26 cellular contexts compared by ENCODE assay signal in genomic region chr6:3538536-3538935, GRCh38.
"Had no signal": no experiment of that assay in that cellular context is flagged by ENCODE, and none has a peak within 500 bp of the region (broad histone marks: within the 10 kb centered on the region; RNA-seq: fewer than 3 reads in every experiment).

No MANE protein-coding gene starts in this region.

- ATAC-seq: activated CD8-positive, alpha-beta memory T cell treated with anti-CD3 and anti-CD28 coated beads, Interleukin-2, amount 10 ng/mL, durations not matched to agents 7 days and 5 days; activated naive CD8-positive, alpha-beta T cell treated with anti-CD3 and anti-CD28 coated beads, Interleukin-2, amount 50 U/mL, for 24 hours; heart left ventricle; left lung; lower lobe of right lung; right lobe of liver; T-helper 17 cell had no signal

- H3K9me3 ChIP-seq: breast epithelium, heart left ventricle, left lung, lower lobe of right lung, right lobe of liver, tibial nerve had no signal

- H3K9me3 Mint-ChIP-seq: activated CD4-positive, alpha-beta memory T cell treated with anti-CD3 and anti-CD28 coated beads, Interleukin-2, amount 10 ng/mL, durations not matched to agents 7 days and 5 days; activated CD4-positive, alpha-beta T cell treated with anti-CD3 and anti-CD28 coated beads, Interleukin-2, amount 10 ng/mL, durations not matched to agents 24 days and 14 days; activated naive CD4-positive, alpha-beta T cell treated with anti-CD3 and anti-CD28 coated beads, Interleukin-2, amount 50 U/mL, for 24 hours; activated naive CD8-positive, alpha-beta T cell treated with anti-CD3 and anti-CD28 coated beads, Interleukin-2, amount 50 U/mL, for 24 hours; activated T-helper 2 cell treated with anti-CD3 and anti-CD28 coated beads, Interferon-gamma antibody, Interleukin-2, Interleukin-4, amounts not matched to agents 10 μg/mL and 5 μg/mL and 100 μg/mL, durations not matched to agents 14 hours and 24 hours and 36 hours; immature natural killer cell had no signal

- H3K27ac Mint-ChIP-seq: activated CD4-positive, alpha-beta memory T cell treated with anti-CD3 and anti-CD28 coated beads, Interleukin-2, amount 10 ng/mL, durations not matched to agents 7 days and 5 days; activated CD4-positive, alpha-beta T cell treated with anti-CD3 and anti-CD28 coated beads, Interleukin-2, amount 10 ng/mL, durations not matched to agents 24 days and 14 days; activated CD8-positive, alpha-beta memory T cell treated with anti-CD3 and anti-CD28 coated beads, Interleukin-2, amount 10 ng/mL, durations not matched to agents 7 days and 5 days; activated naive CD4-positive, alpha-beta T cell treated with anti-CD3 and anti-CD28 coated beads, Interleukin-2, amount 50 U/mL, for 24 hours; activated naive CD8-positive, alpha-beta T cell treated with anti-CD3 and anti-CD28 coated beads, Interleukin-2, amount 50 U/mL, for 24 hours; activated T-helper 2 cell treated with anti-CD3 and anti-CD28 coated beads, Interferon-gamma antibody, Interleukin-2, Interleukin-4, amounts not matched to agents 10 μg/mL and 5 μg/mL and 100 μg/mL, durations not matched to agents 14 hours and 24 hours and 36 hours; nephron; T-helper 17 cell had no signal

- DNase-seq: activated CD4-positive, alpha-beta memory T cell treated with anti-CD3 and anti-CD28 coated beads, Interleukin-2, amount 10 ng/mL, durations not matched to agents 7 days and 5 days; activated CD4-positive, alpha-beta T cell treated with anti-CD3 and anti-CD28 coated beads, Interleukin-2, amount 10 ng/mL, durations not matched to agents 24 days and 14 days; activated CD4-positive, CD25-positive, alpha-beta regulatory T cell treated with anti-CD3 and anti-CD28 coated beads, Interleukin-2, amount 50 U/mL, for 72 hours; activated CD8-positive, alpha-beta memory T cell treated with anti-CD3 and anti-CD28 coated beads, Interleukin-2, amount 10 ng/mL, durations not matched to agents 7 days and 5 days; activated naive CD8-positive, alpha-beta T cell treated with anti-CD3 and anti-CD28 coated beads, Interleukin-2, amount 50 U/mL, for 24 hours; activated T-cell treated with anti-CD3 and anti-CD28 coated beads, Interleukin-2, amount 50 U/mL, for 48 hours; amygdala; central memory CD4-positive, alpha-beta T cell; effector CD8-positive, alpha-beta T cell; erythroblast; heart left ventricle; hypothalamus; immature natural killer cell; left lung; lower lobe of right lung; posterior cingulate gyrus; right lobe of liver; stimulated activated CD4-positive, alpha-beta T cell treated with anti-CD3 and anti-CD28 coated beads, Interleukin-2, amount 100 ng/mL, for 48 hours; stimulated activated naive CD4-positive, alpha-beta T cell treated with Interleukin-2 at 50 U/mL for 16 hours; T-helper 17 cell had no signal

- FAIRE-seq: endometrium had no signal

- H3K27ac ChIP-seq: breast epithelium, heart left ventricle, left lung, lower lobe of right lung, right lobe of liver, tibial nerve had no signal

- H3K27me3 Mint-ChIP-seq: activated naive CD4-positive, alpha-beta T cell treated with anti-CD3 and anti-CD28 coated beads, Interleukin-2, amount 50 U/mL, for 24 hours had no signal

- H3K4me1 ChIP-seq: breast epithelium, heart left ventricle, left lung, lower lobe of right lung, right lobe of liver, tibial nerve had no signal

- H3K36me3 ChIP-seq: breast epithelium, heart left ventricle, left lung, lower lobe of right lung, right lobe of liver, tibial nerve had no signal

- H3K4me1 Mint-ChIP-seq: activated CD4-positive, alpha-beta memory T cell treated with anti-CD3 and anti-CD28 coated beads, Interleukin-2, amount 10 ng/mL, durations not matched to agents 7 days and 5 days; activated CD4-positive, alpha-beta T cell treated with anti-CD3 and anti-CD28 coated beads, Interleukin-2, amount 10 ng/mL, durations not matched to agents 24 days and 14 days; activated CD8-positive, alpha-beta memory T cell treated with anti-CD3 and anti-CD28 coated beads, Interleukin-2, amount 10 ng/mL, durations not matched to agents 7 days and 5 days; activated naive CD4-positive, alpha-beta T cell treated with anti-CD3 and anti-CD28 coated beads, Interleukin-2, amount 50 U/mL, for 24 hours; activated naive CD8-positive, alpha-beta T cell treated with anti-CD3 and anti-CD28 coated beads, Interleukin-2, amount 50 U/mL, for 24 hours; immature natural killer cell; T-helper 17 cell had no signal

- H3K4me3 Mint-ChIP-seq: activated CD4-positive, alpha-beta memory T cell treated with anti-CD3 and anti-CD28 coated beads, Interleukin-2, amount 10 ng/mL, durations not matched to agents 7 days and 5 days; activated CD4-positive, alpha-beta T cell treated with anti-CD3 and anti-CD28 coated beads, Interleukin-2, amount 10 ng/mL, durations not matched to agents 24 days and 14 days; activated CD8-positive, alpha-beta memory T cell treated with anti-CD3 and anti-CD28 coated beads, Interleukin-2, amount 10 ng/mL, durations not matched to agents 7 days and 5 days; activated naive CD4-positive, alpha-beta T cell treated with anti-CD3 and anti-CD28 coated beads, Interleukin-2, amount 50 U/mL, for 24 hours; activated naive CD8-positive, alpha-beta T cell treated with anti-CD3 and anti-CD28 coated beads, Interleukin-2, amount 50 U/mL, for 24 hours; immature natural killer cell; nephron; T-helper 17 cell had no signal

- H3K4me3 ChIP-seq: breast epithelium, heart left ventricle, left lung, lower lobe of right lung, right lobe of liver, tibial nerve had no signal

- H3K36me3 Mint-ChIP-seq: activated CD8-positive, alpha-beta memory T cell treated with anti-CD3 and anti-CD28 coated beads, Interleukin-2, amount 10 ng/mL, durations not matched to agents 7 days and 5 days; activated naive CD4-positive, alpha-beta T cell treated with anti-CD3 and anti-CD28 coated beads, Interleukin-2, amount 50 U/mL, for 24 hours; immature natural killer cell had no signal

- H3K27me3 ChIP-seq: breast epithelium, left lung, right lobe of liver, tibial nerve had no signal
